35 cellular contexts compared by ENCODE assay signal in the genomic region with DNA sequence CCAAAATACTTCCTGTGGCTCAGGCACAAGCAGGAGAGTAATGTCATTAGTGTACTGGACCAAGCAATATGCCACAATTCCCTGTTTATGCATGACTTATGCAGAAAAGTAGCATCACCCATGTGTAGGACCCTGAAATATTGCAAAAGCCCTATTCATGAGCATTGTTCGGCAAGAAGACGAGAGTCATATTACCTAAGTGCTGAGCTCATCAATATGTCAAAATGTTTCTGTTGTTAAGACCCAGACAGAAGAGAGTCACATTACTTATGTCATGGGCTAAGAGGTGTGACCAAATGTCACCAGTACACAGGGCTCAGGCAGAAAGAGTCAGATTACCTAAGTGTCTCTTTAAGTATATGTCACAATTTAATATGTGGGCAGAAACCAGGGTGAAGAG.
"Had no signal": no experiment of that assay in that cellular context is flagged by ENCODE, and none has a peak within 500 bp of the region (broad histone marks: within the 10 kb centered on the region; RNA-seq: fewer than 3 reads in every experiment).

No MANE protein-coding gene starts in this region.

- H3K4me3 ChIP-seq: MG63 had no signal

- H3K27me3 ChIP-seq: MG63 had no signal

- H3K36me3 ChIP-seq: MG63 had no signal

- H3K9me3 ChIP-seq: MG63 had no signal

- DNase-seq: Karpas-422, Kasumi-1, MG63, MM.1S, MV-4-11, NCI-H1048, NCI-H1092, NCI-H1092 treated with DMSO at 0.1 percent for 48 hours, NCI-H1105, NCI-H1105 treated with DMSO at 0.1 percent for 48 hours, NCI-H1417, NCI-H1417 treated with DMSO at 0.1 percent for 48 hours, NCI-H1436, NCI-H1436 treated with DMSO at 0.1 percent for 48 hours, NCI-H146, NCI-H1694, NCI-H1694 treated with DMSO at 0.1 percent for 48 hours, NCI-H187, NCI-H187 treated with DMSO at 0.1 percent for 48 hours, NCI-H1930, NCI-H2029, NCI-H2029 treated with DMSO at 0.1 percent for 48 hours, NCI-H2081, NCI-H2081 treated with DMSO at 0.1 percent for 48 hours, NCI-H2107, NCI-H2227 treated with DMSO at 0.1 percent for 48 hours, NCI-H226, NCI-H345, NCI-H446, NCI-H446 treated with DMSO at 0.1 percent for 48 hours, NCI-H510A, NCI-H510A treated with DMSO at 0.1 percent for 48 hours, NCI-H524, NCI-H524 treated with DMSO at 0.1 percent for 48 hours, NCI-H526 had no signal
